Comparison of ENCODE assay signal across 9 cellular contexts in genomic region chr19:1857648-1858326, GRCh38. TPM values are rescaled to one million over a fixed set of nuclear protein-coding genes. Genes with fewer than 3 reads are reported as not detected.
DNase-seq lines count a peak whose midpoint lies in the region; ATAC-seq and TF ChIP-seq lines count a peak whose summit lies in the region.
"Had no signal": no experiment of that assay in that cellular context is flagged by ENCODE, and none has a peak within 500 bp of the region (broad histone marks: within the 10 kb centered on the region; RNA-seq: fewer than 3 reads in every experiment).

No MANE protein-coding gene starts in this region.

- POLR2A ChIA-PET in activated B cell treated with CpG ODN at 0.5 μM for 24 hours (lab: Charles Lee) = interaction anchor here (0.6 to 3.1 kb wide), 13 partner anchors 9 to 209 kb away, joined by 3 to 15 read pairs (median 4); partner anchors contain the start of genes MKNK2 and REXO1

- H3K36me3 Mint-ChIP-seq in activated B cell treated with CpG ODN at 0.5 μM for 24 hours (ENCODE audit: low read depth) = peaks cover 2% of the 10 kb centered on the region

- peak overlapping the region; percentile 68 for H3K27ac Mint-ChIP-seq in activated B cell treated with CpG ODN at 0.5 μM for 24 hours

- no peaks in the 10 kb centered on the region for H3K9me3 ChIP-seq in iPS-18a (ENCODE audit: control insufficient read depth, low read depth, low read length)
- H3K9me3 ChIP-seq in stomach smooth muscle (ENCODE audit: control insufficient read depth in 2 of 2, low read length in 2 of 2) = no peaks in the 10 kb centered on the region

- H3K27me3 ChIP-seq in iPS-18a (ENCODE audit: control insufficient read depth, insufficient read depth, low read length) (peaks cover 38% of the 10 kb centered on the region), stomach smooth muscle (ENCODE audit: control insufficient read depth in 1 of 2, insufficient read depth in 2 of 2, low read length in 2 of 2) (peaks cover 7 to 34% of the 10 kb centered on the region in 2 donors)

- no peak for ATAC-seq in activated B cell treated with CpG ODN at 0.5 μM for 24 hours (ENCODE audit: low read depth)

- H3K36me3 ChIP-seq in iPS-18a (ENCODE audit: control insufficient read depth, low read depth, low read length) = no peaks in the 10 kb centered on the region
- no peaks in the 10 kb centered on the region for H3K36me3 ChIP-seq in stomach smooth muscle (ENCODE audit: control insufficient read depth in 2 of 2, insufficient read depth in 2 of 2, low read length in 2 of 2)

- DNase-seq in DMS 273 (lab: John Stamatoyannopoulos, UW; ENCODE audit: unreplicated experiment) (peak; percentile 73), DMS 273 treated with DMSO at 0.1 percent for 48 hours (lab: John Stamatoyannopoulos, UW) (no peak), activated B cell treated with CpG ODN at 0.5 μM for 24 hours (no peak), NCI-H1694 (lab: John Stamatoyannopoulos, UW) (no peak), NAMALWA (ENCODE audit: low spot score) (no peak), NCI-H1417 (lab: John Stamatoyannopoulos, UW) (no peak)
- DNase-seq: 8988T had no signal

- H3K9ac ChIP-seq in iPS-18a (ENCODE audit: low read length) (no peak overlapping the region), stomach smooth muscle (ENCODE audit: low read length in 2 of 2) (peak overlapping the region in 1 of 2 donors; percentile 15)

- H3K9me3 Mint-ChIP-seq in activated B cell treated with CpG ODN at 0.5 μM for 24 hours = no peaks in the 10 kb centered on the region

- TF ChIP-seq CTCF in activated B cell treated with CpG ODN at 0.5 μM for 24 hours (IDR thresholded peaks at IDR 0.05) = no peak

- H3K27me3 Mint-ChIP-seq in activated B cell treated with CpG ODN at 0.5 μM for 24 hours = no peaks in the 10 kb centered on the region

- no peak overlapping the region for H3K27ac ChIP-seq in iPS-18a (ENCODE audit: low read length)
- H3K27ac ChIP-seq in stomach smooth muscle (ENCODE audit: low read length) = peak overlapping the region; percentile 41

- H3K4me3 ChIP-seq in iPS-18a (ENCODE audit: low read length) = peak overlapping the region; percentile 42
- H3K4me3 ChIP-seq in stomach smooth muscle (ENCODE audit: low read length in 2 of 2) = no peak overlapping the region

- intact Hi-C loops in activated B cell treated with CpG ODN at 0.5 μM for 24 hours (cut with micrococcal nuclease) = loop anchor here (10.0 kb wide), 1 partner anchor 757 kb away; no protein-coding TSS in a partner anchor

- H3K4me1 ChIP-seq in iPS-18a (ENCODE audit: control insufficient read depth, low read depth, low read length) = peaks cover 46% of the 10 kb centered on the region
- H3K4me1 ChIP-seq in stomach smooth muscle (ENCODE audit: control insufficient read depth, insufficient read depth, low read length) = peaks cover 59% of the 10 kb centered on the region

- peak overlapping the region; percentile 24 for H3K4me3 Mint-ChIP-seq in activated B cell treated with CpG ODN at 0.5 μM for 24 hours

- CTCF ChIA-PET in activated B cell treated with CpG ODN at 0.5 μM for 24 hours (lab: Charles Lee) = interaction anchor here (1.3 kb wide), 2 partner anchors 31 to 46 kb away, joined by 3 read pairs; no protein-coding TSS in a partner anchor

- peaks cover 77% of the 10 kb centered on the region for H3K4me1 Mint-ChIP-seq in activated B cell treated with CpG ODN at 0.5 μM for 24 hours

RNA-seq across cellular contexts. Expression of gene KLF16, which starts 5.6 kb away (rescaled TPM):
- total RNA-seq in activated B cell treated with CpG ODN at 0.5 μM for 24 hours = 21.5 and 25.2 TPM in 2 replicates

RNA-seq across cellular contexts. Expression of gene REXO1, which starts 9.5 kb away (rescaled TPM):
- 56.3 and 69.6 TPM in 2 replicates for total RNA-seq in activated B cell treated with CpG ODN at 0.5 μM for 24 hours

RNA-seq across cellular contexts. Expression of gene ABHD17A, which starts 27.5 kb away (rescaled TPM):
- 57.4 and 64.3 TPM in 2 replicates for total RNA-seq in activated B cell treated with CpG ODN at 0.5 μM for 24 hours

RNA-seq across cellular contexts. Expression of gene ATP8B3, which starts 45.7 kb away (rescaled TPM):
- total RNA-seq in activated B cell treated with CpG ODN at 0.5 μM for 24 hours = 2.3 and 3.9 TPM in 2 replicates

RNA-seq across cellular contexts. Expression of gene ADAT3, which starts 47.4 kb away (rescaled TPM):
- total RNA-seq in activated B cell treated with CpG ODN at 0.5 μM for 24 hours = 8.5 and 14.1 TPM in 2 replicates
